In genomic region chr4:62528874-62529273, GRCh38 we compare ENCODE assay signal across 15 cellular contexts.
DNase-seq lines count a peak whose midpoint lies in the region; ATAC-seq and TF ChIP-seq lines count a peak whose summit lies in the region.
"Had no signal": no experiment of that assay in that cellular context is flagged by ENCODE, and none has a peak within 500 bp of the region (broad histone marks: within the 10 kb centered on the region; RNA-seq: fewer than 3 reads in every experiment).

No MANE protein-coding gene starts in this region.

- H3K9me3 ChIP-seq in mucosa of descending colon: no peaks in the 10 kb centered on the region
- H3K9me3 ChIP-seq: Caco-2 had no signal

- intact Hi-C loops in mucosa of descending colon (cut with DNase I, micrococcal nuclease): no loop called here

- H3K36me3 ChIP-seq in mucosa of descending colon (ENCODE audit: low read depth): no peaks in the 10 kb centered on the region
- H3K36me3 ChIP-seq: SJSA1 had no signal

- no peaks in the 10 kb centered on the region for H3K4me1 ChIP-seq in mucosa of descending colon (ENCODE audit: low read depth)
- H3K4me1 ChIP-seq: Caco-2, SJSA1 had no signal

- DNase-seq in HPDE6-E6E7 (ENCODE audit: extremely low spot score): peak; percentile 7
- peak; percentile 3 for DNase-seq in RKO (ENCODE audit: low spot score)
- peak; percentile 34 for DNase-seq in fibroblast of pulmonary artery (ENCODE audit: low read depth)
- DNase-seq in mucosa of descending colon: no peak
- no peak for DNase-seq in stimulated activated CD4-positive, alpha-beta T cell treated with anti-CD3 and anti-CD28 coated beads, Interleukin-1b, Interleukin-23, amount 100 ng/mL, for 48 hours
- no peak for DNase-seq in activated naive CD4-positive, alpha-beta T cell (lab: John Stamatoyannopoulos, UW)
- DNase-seq in germinal center (ENCODE audit: low spot score): no peak
- DNase-seq: Caco-2; H9; NCI-H1417; NCI-H1930; NCI-H446 treated with DMSO at 0.1 percent for 48 hours; NK-92 treated with Interleukin-12 subunit alpha and Interleukin-12 subunit beta, amount 100 ng/mL, for 24 hours; PC-9 had no signal

- no peak overlapping the region for H3K4me3 ChIP-seq in fibroblast of pulmonary artery (replicated peaks; ENCODE audit: low read depth, low read length)
- H3K4me3 ChIP-seq in mucosa of descending colon: no peak overlapping the region
- H3K4me3 ChIP-seq: PC-9, SJSA1 had no signal

- peak; percentile 29 for ATAC-seq in mucosa of descending colon

- TF ChIP-seq CTCF in fibroblast of pulmonary artery (IDR thresholded peaks at IDR 0.05; ENCODE audit: low read length, missing control alignments) (no peak), mucosa of descending colon (IDR thresholded peaks at IDR 0.05) (no peak)

Comparison
In these comparisons a context has a peak if more than half of its experiments do, and no peak if none do; other contexts are left out.
1. DNase-seq: peak in HPDE6-E6E7 (single experiment), RKO (single experiment) and fibroblast of pulmonary artery (single experiment); none in mucosa of descending colon (0 of 3), stimulated activated CD4-positive, alpha-beta T cell treated with anti-CD3 and anti-CD28 coated beads, Interleukin-1b, Interleukin-23, amount 100 ng/mL, for 48 hours (single experiment), activated naive CD4-positive, alpha-beta T cell (0 of 4) and germinal center (single experiment).